ENCODE assay signal across 19 cellular contexts in genomic region chr19:38355728-38356725, GRCh38. TPM values are rescaled to one million over a fixed set of nuclear protein-coding genes. Genes with fewer than 3 reads are reported as not detected.
A peak's percentile ranks its signal among the peaks of the same experiment; 100 is the strongest.
DNase-seq lines count a peak whose midpoint lies in the region; ATAC-seq, FAIRE-seq and TF ChIP-seq lines count a peak whose summit lies in the region.
"Had no signal": no experiment of that assay in that cellular context is flagged by ENCODE, and none has a peak within 500 bp of the region (broad histone marks: within the 10 kb centered on the region; RNA-seq: fewer than 3 reads in every experiment).

No MANE protein-coding gene starts in this region.

- H3K36me3 ChIP-seq in K562 (ENCODE audit: control insufficient read depth, insufficient read depth, low read length): no peaks in the 10 kb centered on the region
- H3K36me3 ChIP-seq: BLaER1, HAP-1 had no signal

- no peaks in the 10 kb centered on the region for H3K36me3 Mint-ChIP-seq in neural crest cell (ENCODE audit: low read depth)
- H3K36me3 Mint-ChIP-seq: CD8-positive, alpha-beta memory T cell had no signal

- no peak overlapping the region for H2AFZ ChIP-seq in K562 (ENCODE audit: low read depth, low read length)
- H2AFZ ChIP-seq: GM23338 had no signal

- no peaks in the 10 kb centered on the region for H3K9me3 Mint-ChIP-seq in neural crest cell
- H3K9me3 Mint-ChIP-seq: CD8-positive, alpha-beta memory T cell; GM23338; HFFc6 had no signal

- no peak overlapping the region for H3K4me2 ChIP-seq in A549
- H3K4me2 ChIP-seq in K562 (ENCODE audit: insufficient read depth, low read length): no peak overlapping the region
- H3K4me2 ChIP-seq: BLaER1, GM23338 had no signal

- TF ChIP-seq EP300 in A549 (IDR thresholded peaks at IDR 0.05) (no peak), K562 (IDR thresholded peaks at IDR 0.05; ENCODE audit: low read length) (no peak)

- BruUV-seq in K562 (replicated peaks; lab: Mats Ljungman, UMichigan): no TSS peak

- FAIRE-seq in A549 (lab: Jason Lieb, UNC) (peak; percentile 95), K562 (lab: Jason Lieb, UNC) (no peak)

- H3K27me3 ChIP-seq in K562 (ENCODE audit: control insufficient read depth in 2 of 2, insufficient read depth in 2 of 2, low read length in 2 of 2): peaks cover 24 to 32% of the 10 kb centered on the region in 2 experiments

- H3K4me1 ChIP-seq in A549 (0 out of 3 replicates have a peak, but pooled peaks cover 1% of the 10 kb centered on the region), K562 (replicated peaks in 1 of 2; ENCODE audit: control insufficient read depth in 2 of 2, insufficient read depth in 2 of 2, low read length in 2 of 2) (peaks cover under 1 to 8% of the 10 kb centered on the region in 2 experiments; a peak in 3 of 5 replicates)

- H3K9me1 ChIP-seq in K562 (ENCODE audit: control insufficient read depth, insufficient read depth, low read length): no peaks in the 10 kb centered on the region

- TF ChIP-seq POLR2A in A549 (IDR thresholded peaks at IDR 0.05; ENCODE audit: low read length) (no peak), K562 (conservative IDR thresholded peaks at IDR 0.05) (no peak)

- TF ChIP-seq CTCF in A549 (IDR thresholded peaks at IDR 0.05) (no peak), K562 (IDR thresholded peaks at IDR 0.05 in 2 of 3, conservative IDR thresholded peaks at IDR 0.05 in 1 of 3; ENCODE audit: insufficient read depth in 2 of 3, low read depth in 1 of 3, low read length in 3 of 3) (no peak), neural crest cell (conservative IDR thresholded peaks at IDR 0.05) (no peak)

- H3K9me3 ChIP-seq in A549 (no peaks in the 10 kb centered on the region), K562 (replicated peaks; ENCODE audit: control insufficient read depth, insufficient read depth, low read depth, low read length) (no peaks in the 10 kb centered on the region)
- H3K9me3 ChIP-seq: BLaER1, HAP-1 had no signal

- in situ Hi-C loops in K562 (cut with MboI): no loop called here

- 54% methylated on average over 16 of the region's 16 CpGs for WGBS in A549 (ENCODE audit: missing lambda C conversion rate)
- 10% methylated on average over 15 of the region's 16 CpGs for WGBS in K562 (ENCODE audit: insufficient coverage, low coverage, missing lambda C conversion rate)

- H3K4me3 Mint-ChIP-seq in neural crest cell: peak overlapping the region; percentile 54
- H3K4me3 Mint-ChIP-seq: GM23338, HFFc6 had no signal

- H3K27me3 Mint-ChIP-seq in neural crest cell (ENCODE audit: low read depth): peaks cover 59% of the 10 kb centered on the region

- no peak overlapping the region for H3K27ac Mint-ChIP-seq in neural crest cell (ENCODE audit: unreplicated experiment)
- H3K27ac Mint-ChIP-seq: GM23338, HFFc6 had no signal

- no peak overlapping the region for H3K4me3 ChIP-seq in A549
- H3K4me3 ChIP-seq in K562: no peak overlapping the region
- H3K4me3 ChIP-seq: BLaER1, GM23338, HAP-1 had no signal

- TF ChIP-seq RAD21 in A549 (conservative IDR thresholded peaks at IDR 0.05 in 1 of 2, IDR thresholded peaks at IDR 0.05 in 1 of 2) (no peak), K562 (CRISPR knock-in tag; conservative IDR thresholded peaks at IDR 0.05 in 1 of 2, IDR thresholded peaks at IDR 0.05 in 1 of 2) (no peak)

- no peaks in the 10 kb centered on the region for H3K79me2 ChIP-seq in K562 (ENCODE audit: control insufficient read depth, insufficient read depth, low read length)

- peaks cover 5% of the 10 kb centered on the region for H3K4me1 Mint-ChIP-seq in neural crest cell

- POLR2A ChIA-PET in A549 (lab: Yijun Ruan, JAX): no interaction called here
- POLR2A ChIA-PET in K562 (lab: Yijun Ruan, JAX): interaction anchor here (0.5 to 1.0 kb wide), 4 partner anchors 8 to 214 kb away, joined by 3 read pairs; partner anchors contain the start of gene PSMD8

- intact Hi-C loops in K562 (cut with micrococcal nuclease): no loop called here

- ATAC-seq in A549: no peak
- ATAC-seq in K562: no peak
- ATAC-seq: GM23338 had no signal

- CTCF ChIA-PET in A549 (lab: Yijun Ruan, JAX): interaction anchor here (1.4 to 2.8 kb wide), 5 partner anchors 11 to 454 kb away, joined by 4 to 8 read pairs (median 7); partner anchors contain the start of genes CATSPERG and FAM98C
- CTCF ChIA-PET in K562 (lab: Yijun Ruan, JAX; ENCODE audit: low intra/inter-chr PET ratio): no interaction called here

- H3K27ac ChIP-seq in A549: no peak overlapping the region
- H3K27ac ChIP-seq in K562 (ENCODE audit: extremely low read depth, low read depth, low read length): no peak overlapping the region
- H3K27ac ChIP-seq: 22Rv1, BLaER1, HL-60 had no signal

- no peak for DNase-seq in A549 (ENCODE audit: low read depth in 1 of 2, low spot score in 1 of 2)
- DNase-seq in NCI-H2227 (lab: John Stamatoyannopoulos, UW; ENCODE audit: unreplicated experiment): peak; percentile 68
- DNase-seq in K562 (ENCODE audit: extremely low read depth in 1 of 4, low spot score in 3 of 4): no peak
- DNase-seq in neural crest cell (ENCODE audit: low read depth, low spot score): no peak
- DNase-seq in stimulated activated CD8-positive, alpha-beta memory T cell treated with anti-CD3 and anti-CD28 coated beads, Interleukin-4, amount 100 ng/mL, for 48 hours: no peak
- DNase-seq in ecto neural progenitor cell (ENCODE audit: low spot score): no peak
- DNase-seq in ureter (ENCODE audit: low spot score): no peak
- DNase-seq in NCI-H1417 (lab: John Stamatoyannopoulos, UW): no peak
- DNase-seq: AML-193; Calu3; CD8-positive, alpha-beta memory T cell; DMS 273 treated with DMSO at 0.1 percent for 48 hours; HFFc6 had no signal

- peak overlapping the region in 1 of 2 experiments; percentile 43; a peak in 2 of 4 replicates for H3K9ac ChIP-seq in K562 (ENCODE audit: insufficient read depth in 1 of 2, low read depth in 2 of 2, low read length in 2 of 2)
- H3K9ac ChIP-seq: BLaER1 had no signal

- peaks cover 6% of the 10 kb centered on the region; the same call in 1 of the 2 replicates for H4K20me1 ChIP-seq in K562 (replicated peaks; ENCODE audit: control insufficient read depth, insufficient read depth, low read length)
- H4K20me1 ChIP-seq: BLaER1 had no signal

RNA-seq across cellular contexts. Expression of gene PSMD8, which starts 18.3 kb away (rescaled TPM):
- 437 and 469 TPM in 2 replicates for polyA plus RNA-seq in A549 (2011; rRNA removed)
- 941 and 1,147 TPM in 2 replicates for polyA plus RNA-seq in A549 (2012; cell fraction: cytosol; rRNA removed)
- 541 and 764 TPM in 2 replicates for polyA plus RNA-seq in A549 (2012; cell fraction: nucleus; rRNA removed)
- polyA plus RNA-seq in A549 (2017; fragmentation: RNase III; extraction: RNeasy Plus Mini Kit Qiagen cat#74134 plus additional on column Dnase treatment): 456 to 462 TPM (median 458 TPM) in 3 replicates
- 402 and 496 TPM in 2 replicates for polyA minus RNA-seq in A549 (2011; rRNA and poly(A)+ RNA removed)
- total RNA-seq in K562 (2011; cell fraction: chromatin; rRNA removed; ENCODE audit: low replicate concordance): 76.7 and 164 TPM in 2 replicates
- total RNA-seq in K562 (2011; cell fraction: nucleolus; rRNA removed): 169 and 187 TPM in 2 replicates
- total RNA-seq in K562 (2011; cell fraction: nucleoplasm; rRNA removed): 126 and 134 TPM in 2 replicates
- total RNA-seq in K562 (2014; rRNA removed): 379 and 498 TPM in 2 replicates
- 222 and 257 TPM in 2 replicates for total RNA-seq in K562 (2014; rRNA removed; fragmentation: Illumina TruSeq; extraction: Trizol)
- 315 and 317 TPM in 2 replicates for total RNA-seq in K562 (2015; rRNA removed; fragmentation: Illumina TruSeq; extraction: Trizol)
- total RNA-seq in K562 (2021): 304 and 317 TPM in 2 replicates
- 561 and 583 TPM in 2 replicates for polyA plus RNA-seq in K562 (2011; rRNA removed)
- 760 and 1,382 TPM in 2 replicates for polyA plus RNA-seq in K562 (2011; cell fraction: cytosol; rRNA removed)
- polyA plus RNA-seq in K562 (2011; cell fraction: nucleus; rRNA removed): 215 and 238 TPM in 2 replicates
- 347 and 565 TPM in 2 replicates for polyA plus RNA-seq in K562 (2012)
- 377 and 397 TPM in 2 replicates for polyA plus RNA-seq in K562 (2014; fragmentation: Illumina TruSeq; extraction: Trizol)
- polyA plus RNA-seq in K562 (2014; fragmentation: Nextera tagmentation; extraction: Ambion mirVana): 100 to 1,000 TPM; 130 to 244 TPM
- polyA plus RNA-seq in K562 (2014; rRNA removed): 372 and 502 TPM in 2 replicates
- 222 and 326 TPM in 2 replicates for polyA minus RNA-seq in K562 (2011; rRNA and poly(A)+ RNA removed)
- polyA minus RNA-seq in K562 (2011; cell fraction: cytosol; rRNA and poly(A)+ RNA removed): 135 and 197 TPM in 2 replicates
- 64.9 and 72.1 TPM in 2 replicates for polyA minus RNA-seq in K562 (2011; cell fraction: nucleus; rRNA and poly(A)+ RNA removed)
- total RNA-seq in neural crest cell: 186 and 190 TPM in 2 replicates
- 139 TPM for total RNA-seq in ureter

RNA-seq across cellular contexts. Expression of gene CATSPERG, which starts 20.4 kb away (rescaled TPM):
- polyA plus RNA-seq in A549 (2011; rRNA removed) (1.4 and 1.7 TPM in 2 replicates), A549 (2017; fragmentation: RNase III; extraction: RNeasy Plus Mini Kit Qiagen cat#74134 plus additional on column Dnase treatment) (0.62 to 1.4 TPM (median 0.80 TPM) in 3 replicates), K562 (2011; rRNA removed) (0.56 and 1.0 TPM in 2 replicates), K562 (2014; fragmentation: Illumina TruSeq; extraction: Trizol) (0.15 and 0.30 TPM in 2 replicates), K562 (2014; fragmentation: Nextera tagmentation; extraction: Ambion mirVana) (under 1 TPM in 1 of 2 experiments, not detected in 1; 0.07 TPM), K562 (2014; rRNA removed) (0.97 and 1.1 TPM in 2 replicates)
- polyA plus RNA-seq in A549 (2012; cell fraction: cytosol; rRNA removed): 0.89 and 0.96 TPM in 2 replicates
- 3.0 and 4.6 TPM in 2 replicates for polyA plus RNA-seq in A549 (2012; cell fraction: nucleus; rRNA removed)
- polyA minus RNA-seq in A549 (2011; rRNA and poly(A)+ RNA removed): 3.0 and 3.4 TPM in 2 replicates
- 13.9 and 31.7 TPM in 2 replicates for total RNA-seq in K562 (2011; cell fraction: chromatin; rRNA removed; ENCODE audit: low replicate concordance)
- 19.7 and 20.7 TPM in 2 replicates for total RNA-seq in K562 (2011; cell fraction: nucleolus; rRNA removed)
- total RNA-seq in K562 (2011; cell fraction: nucleoplasm; rRNA removed): 21.0 and 26.9 TPM in 2 replicates
- total RNA-seq in K562 (2014; rRNA removed) (0.37 TPM in 1 of 2 replicates, not detected in the other), K562 (2014; rRNA removed; fragmentation: Illumina TruSeq; extraction: Trizol) (0.41 and 0.58 TPM in 2 replicates), K562 (2015; rRNA removed; fragmentation: Illumina TruSeq; extraction: Trizol) (0.72 and 0.76 TPM in 2 replicates), K562 (2021) (1.8 and 2.2 TPM in 2 replicates), neural crest cell (5.0 and 6.0 TPM in 2 replicates), ureter (11.9 TPM)
- 0.27 and 0.46 TPM in 2 replicates for polyA plus RNA-seq in K562 (2011; cell fraction: cytosol; rRNA removed)
- polyA plus RNA-seq in K562 (2011; cell fraction: nucleus; rRNA removed): 3.2 and 3.3 TPM in 2 replicates
- polyA plus RNA-seq in K562 (2012): 0.55 and 0.90 TPM in 2 replicates
- 1.3 and 1.6 TPM in 2 replicates for polyA minus RNA-seq in K562 (2011; rRNA and poly(A)+ RNA removed)
- polyA minus RNA-seq in K562 (2011; cell fraction: cytosol; rRNA and poly(A)+ RNA removed): 0.95 and 1.5 TPM in 2 replicates
- 3.6 and 4.6 TPM in 2 replicates for polyA minus RNA-seq in K562 (2011; cell fraction: nucleus; rRNA and poly(A)+ RNA removed)

RNA-seq across cellular contexts. Expression of gene GGN, which starts 31.8 kb away (rescaled TPM):
- polyA plus RNA-seq in A549 (2011; rRNA removed) (not detected in 2 replicates), A549 (2017; fragmentation: RNase III; extraction: RNeasy Plus Mini Kit Qiagen cat#74134 plus additional on column Dnase treatment) (0.33 to 0.66 TPM (median 0.46 TPM) in 3 replicates), K562 (2011; rRNA removed) (0.12 TPM in 1 of 2 replicates, not detected in the other), K562 (2014; fragmentation: Illumina TruSeq; extraction: Trizol) (not detected in 2 replicates), K562 (2014; fragmentation: Nextera tagmentation; extraction: Ambion mirVana) (not detected), K562 (2014; rRNA removed) (0.15 and 0.16 TPM in 2 replicates)
- polyA plus RNA-seq in A549 (2012; cell fraction: cytosol; rRNA removed): 0.08 and 0.22 TPM in 2 replicates
- 0.11 and 0.23 TPM in 2 replicates for polyA plus RNA-seq in A549 (2012; cell fraction: nucleus; rRNA removed)
- polyA minus RNA-seq in A549 (2011; rRNA and poly(A)+ RNA removed): not detected in 2 replicates
- 0.12 TPM in 1 of 2 replicates, not detected in the other for total RNA-seq in K562 (2011; cell fraction: chromatin; rRNA removed; ENCODE audit: low replicate concordance)
- 0.50 TPM in 1 of 2 replicates, not detected in the other for total RNA-seq in K562 (2011; cell fraction: nucleolus; rRNA removed)
- 0.15 TPM in 1 of 2 replicates, not detected in the other for total RNA-seq in K562 (2011; cell fraction: nucleoplasm; rRNA removed)
- total RNA-seq in K562 (2014; rRNA removed) (not detected in 2 replicates), K562 (2014; rRNA removed; fragmentation: Illumina TruSeq; extraction: Trizol) (not detected in 2 replicates), K562 (2015; rRNA removed; fragmentation: Illumina TruSeq; extraction: Trizol) (not detected in 2 replicates), K562 (2021) (0.25 and 0.33 TPM in 2 replicates), neural crest cell (1.4 and 2.2 TPM in 2 replicates), ureter (0.86 TPM)
- polyA plus RNA-seq in K562 (2011; cell fraction: cytosol; rRNA removed): 0.03 and 0.04 TPM in 2 replicates
- 0.46 and 0.63 TPM in 2 replicates for polyA plus RNA-seq in K562 (2011; cell fraction: nucleus; rRNA removed)
- polyA plus RNA-seq in K562 (2012): 0.52 and 0.94 TPM in 2 replicates
- not detected in 2 replicates for polyA minus RNA-seq in K562 (2011; rRNA and poly(A)+ RNA removed)
- polyA minus RNA-seq in K562 (2011; cell fraction: cytosol; rRNA and poly(A)+ RNA removed): not detected in 2 replicates
- 0.54 TPM in 1 of 2 replicates, not detected in the other for polyA minus RNA-seq in K562 (2011; cell fraction: nucleus; rRNA and poly(A)+ RNA removed)
- total RNA-seq: Daoy had no signal
- polyA plus RNA-seq: CD8-positive, alpha-beta memory T cell had no signal

RNA-seq across cellular contexts. Expression of gene SPRED3, which starts 32.5 kb away (rescaled TPM):
- polyA plus RNA-seq in A549 (2011; rRNA removed): 3.0 and 3.5 TPM in 2 replicates
- polyA plus RNA-seq in A549 (2012; cell fraction: cytosol; rRNA removed): 2.3 and 2.6 TPM in 2 replicates
- polyA plus RNA-seq in A549 (2012; cell fraction: nucleus; rRNA removed): 11.1 and 12.9 TPM in 2 replicates
- polyA plus RNA-seq in A549 (2017; fragmentation: RNase III; extraction: RNeasy Plus Mini Kit Qiagen cat#74134 plus additional on column Dnase treatment): 2.6 to 3.6 TPM (median 2.8 TPM) in 3 replicates
- 4.0 and 8.1 TPM in 2 replicates for polyA minus RNA-seq in A549 (2011; rRNA and poly(A)+ RNA removed)
- 7.2 and 10.1 TPM in 2 replicates for total RNA-seq in K562 (2011; cell fraction: chromatin; rRNA removed; ENCODE audit: low replicate concordance)
- 3.6 and 6.3 TPM in 2 replicates for total RNA-seq in K562 (2011; cell fraction: nucleolus; rRNA removed)
- total RNA-seq in K562 (2011; cell fraction: nucleoplasm; rRNA removed): 4.3 and 11.0 TPM in 2 replicates
- 0.05 and 0.41 TPM in 2 replicates for total RNA-seq in K562 (2014; rRNA removed)
- total RNA-seq in K562 (2014; rRNA removed; fragmentation: Illumina TruSeq; extraction: Trizol): 0.32 and 0.36 TPM in 2 replicates
- total RNA-seq in K562 (2015; rRNA removed; fragmentation: Illumina TruSeq; extraction: Trizol): 0.15 and 0.25 TPM in 2 replicates
- total RNA-seq in K562 (2021): 0.81 and 0.95 TPM in 2 replicates
- polyA plus RNA-seq in K562 (2011; rRNA removed): 0.47 and 0.62 TPM in 2 replicates
- polyA plus RNA-seq in K562 (2011; cell fraction: cytosol; rRNA removed): 0.57 and 0.58 TPM in 2 replicates
- polyA plus RNA-seq in K562 (2011; cell fraction: nucleus; rRNA removed): 3.0 and 4.3 TPM in 2 replicates
- 0.70 and 3.0 TPM in 2 replicates for polyA plus RNA-seq in K562 (2012)
- polyA plus RNA-seq in K562 (2014; fragmentation: Illumina TruSeq; extraction: Trizol): 0.30 and 0.89 TPM in 2 replicates
- under 1 TPM; 0.21 to 0.25 TPM for polyA plus RNA-seq in K562 (2014; fragmentation: Nextera tagmentation; extraction: Ambion mirVana)
- polyA plus RNA-seq in K562 (2014; rRNA removed): 0.63 and 1.3 TPM in 2 replicates
- 0.03 and 0.39 TPM in 2 replicates for polyA minus RNA-seq in K562 (2011; rRNA and poly(A)+ RNA removed)
- not detected in 2 replicates for polyA minus RNA-seq in K562 (2011; cell fraction: cytosol; rRNA and poly(A)+ RNA removed)
- 0.89 and 1.3 TPM in 2 replicates for polyA minus RNA-seq in K562 (2011; cell fraction: nucleus; rRNA and poly(A)+ RNA removed)
- total RNA-seq in neural crest cell: 11.2 and 12.0 TPM in 2 replicates
- total RNA-seq in ureter: 2.1 TPM
- polyA plus RNA-seq: CD8-positive, alpha-beta memory T cell had no signal

RNA-seq across cellular contexts. Expression of gene KCNK6, which starts 36.4 kb away (rescaled TPM):
- polyA plus RNA-seq in A549 (2011; rRNA removed): 2.8 and 3.8 TPM in 2 replicates
- polyA plus RNA-seq in A549 (2012; cell fraction: cytosol; rRNA removed): 1.4 and 2.6 TPM in 2 replicates
- polyA plus RNA-seq in A549 (2012; cell fraction: nucleus; rRNA removed): 2.2 and 3.9 TPM in 2 replicates
- polyA plus RNA-seq in A549 (2017; fragmentation: RNase III; extraction: RNeasy Plus Mini Kit Qiagen cat#74134 plus additional on column Dnase treatment): 2.4 to 2.8 TPM (median 2.4 TPM) in 3 replicates
- polyA minus RNA-seq in A549 (2011; rRNA and poly(A)+ RNA removed): 1.4 and 2.1 TPM in 2 replicates
- total RNA-seq in K562 (2011; cell fraction: chromatin; rRNA removed; ENCODE audit: low replicate concordance): 0.18 and 0.90 TPM in 2 replicates
- total RNA-seq in K562 (2011; cell fraction: nucleolus; rRNA removed): 0.17 and 0.92 TPM in 2 replicates
- total RNA-seq in K562 (2011; cell fraction: nucleoplasm; rRNA removed): 0.29 and 1.1 TPM in 2 replicates
- total RNA-seq in K562 (2014; rRNA removed): 0.05 and 0.12 TPM in 2 replicates
- total RNA-seq in K562 (2014; rRNA removed; fragmentation: Illumina TruSeq; extraction: Trizol): 0.06 and 0.15 TPM in 2 replicates
- total RNA-seq in K562 (2015; rRNA removed; fragmentation: Illumina TruSeq; extraction: Trizol): 0.04 and 0.07 TPM in 2 replicates
- total RNA-seq in K562 (2021): 0.18 and 0.31 TPM in 2 replicates
- 0.07 and 0.16 TPM in 2 replicates for polyA plus RNA-seq in K562 (2011; rRNA removed)
- polyA plus RNA-seq in K562 (2011; cell fraction: cytosol; rRNA removed): 0.07 and 0.25 TPM in 2 replicates
- polyA plus RNA-seq in K562 (2011; cell fraction: nucleus; rRNA removed): 0.10 TPM in 2 replicates
- polyA plus RNA-seq in K562 (2012): 0.20 and 0.47 TPM in 2 replicates
- 0.08 and 0.42 TPM in 2 replicates for polyA plus RNA-seq in K562 (2014; fragmentation: Illumina TruSeq; extraction: Trizol)
- under 1 TPM; 0.24 to 0.27 TPM for polyA plus RNA-seq in K562 (2014; fragmentation: Nextera tagmentation; extraction: Ambion mirVana)
- 0.07 and 0.08 TPM in 2 replicates for polyA plus RNA-seq in K562 (2014; rRNA removed)
- polyA minus RNA-seq in K562 (2011; rRNA and poly(A)+ RNA removed): 0.07 and 0.09 TPM in 2 replicates
- polyA minus RNA-seq in K562 (2011; cell fraction: cytosol; rRNA and poly(A)+ RNA removed): not detected in 2 replicates
- under 0.01 and 0.11 TPM in 2 replicates for polyA minus RNA-seq in K562 (2011; cell fraction: nucleus; rRNA and poly(A)+ RNA removed)
- total RNA-seq in neural crest cell: not detected in 2 replicates
- 4.8 TPM for total RNA-seq in ureter

Comparison
In these comparisons a context has a peak if more than half of its experiments do, and no peak if none do; other contexts are left out.
1. Of the 35 proteins assayed by ChIP-seq in both K562 and A549: peak only in K562: KDM1A; only in A549: none; in both: USF2 and ZFP36; in neither: 32.